ENCODE assay signal across 1 cellular context in the genomic region with DNA sequence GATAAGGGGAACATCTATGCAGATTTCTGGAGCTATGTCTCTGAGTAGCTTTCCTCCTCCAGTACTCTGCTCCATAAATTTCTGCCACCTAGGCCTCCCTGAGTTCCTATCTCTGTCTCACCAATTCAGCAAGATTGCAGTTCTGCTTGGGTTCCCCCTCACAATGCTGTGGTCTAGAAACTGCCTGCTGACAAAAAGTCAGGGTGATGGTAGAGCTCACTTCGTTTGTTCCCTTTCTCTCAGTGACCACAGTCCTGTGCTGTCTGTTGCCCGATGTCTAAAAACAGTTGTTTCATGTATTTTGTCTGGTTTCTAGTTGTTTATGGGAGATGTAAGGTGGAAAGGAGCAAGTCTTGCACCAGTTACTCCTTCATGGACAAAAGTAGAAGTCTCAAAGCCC.
TF ChIP-seq lines count a peak whose summit lies in the region.

No MANE protein-coding gene starts in this region.

TF ChIP-seq in GM12878, 131 proteins besides CTCF, POLR2A, EP300 and RAD21 (continued from another document and continues in another):
- TF ChIP-seq, protein P1, sequence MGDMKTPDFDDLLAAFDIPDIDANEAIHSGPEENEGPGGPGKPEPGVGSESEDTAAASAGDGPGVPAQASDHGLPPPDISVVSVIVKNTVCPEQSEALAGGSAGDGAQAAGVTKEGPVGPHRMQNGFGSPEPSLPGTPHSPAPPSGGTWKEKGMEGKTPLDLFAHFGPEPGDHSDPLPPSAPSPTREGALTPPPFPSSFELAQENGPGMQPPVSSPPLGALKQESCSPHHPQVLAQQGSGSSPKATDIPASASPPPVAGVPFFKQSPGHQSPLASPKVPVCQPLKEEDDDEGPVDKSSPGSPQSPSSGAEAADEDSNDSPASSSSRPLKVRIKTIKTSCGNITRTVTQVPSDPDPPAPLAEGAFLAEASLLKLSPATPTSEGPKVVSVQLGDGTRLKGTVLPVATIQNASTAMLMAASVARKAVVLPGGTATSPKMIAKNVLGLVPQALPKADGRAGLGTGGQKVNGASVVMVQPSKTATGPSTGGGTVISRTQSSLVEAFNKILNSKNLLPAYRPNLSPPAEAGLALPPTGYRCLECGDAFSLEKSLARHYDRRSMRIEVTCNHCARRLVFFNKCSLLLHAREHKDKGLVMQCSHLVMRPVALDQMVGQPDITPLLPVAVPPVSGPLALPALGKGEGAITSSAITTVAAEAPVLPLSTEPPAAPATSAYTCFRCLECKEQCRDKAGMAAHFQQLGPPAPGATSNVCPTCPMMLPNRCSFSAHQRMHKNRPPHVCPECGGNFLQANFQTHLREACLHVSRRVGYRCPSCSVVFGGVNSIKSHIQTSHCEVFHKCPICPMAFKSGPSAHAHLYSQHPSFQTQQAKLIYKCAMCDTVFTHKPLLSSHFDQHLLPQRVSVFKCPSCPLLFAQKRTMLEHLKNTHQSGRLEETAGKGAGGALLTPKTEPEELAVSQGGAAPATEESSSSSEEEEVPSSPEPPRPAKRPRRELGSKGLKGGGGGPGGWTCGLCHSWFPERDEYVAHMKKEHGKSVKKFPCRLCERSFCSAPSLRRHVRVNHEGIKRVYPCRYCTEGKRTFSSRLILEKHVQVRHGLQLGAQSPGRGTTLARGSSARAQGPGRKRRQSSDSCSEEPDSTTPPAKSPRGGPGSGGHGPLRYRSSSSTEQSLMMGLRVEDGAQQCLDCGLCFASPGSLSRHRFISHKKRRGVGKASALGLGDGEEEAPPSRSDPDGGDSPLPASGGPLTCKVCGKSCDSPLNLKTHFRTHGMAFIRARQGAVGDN (IDR thresholded peaks at IDR 0.05): no peak
- TF ChIP-seq, protein P2, sequence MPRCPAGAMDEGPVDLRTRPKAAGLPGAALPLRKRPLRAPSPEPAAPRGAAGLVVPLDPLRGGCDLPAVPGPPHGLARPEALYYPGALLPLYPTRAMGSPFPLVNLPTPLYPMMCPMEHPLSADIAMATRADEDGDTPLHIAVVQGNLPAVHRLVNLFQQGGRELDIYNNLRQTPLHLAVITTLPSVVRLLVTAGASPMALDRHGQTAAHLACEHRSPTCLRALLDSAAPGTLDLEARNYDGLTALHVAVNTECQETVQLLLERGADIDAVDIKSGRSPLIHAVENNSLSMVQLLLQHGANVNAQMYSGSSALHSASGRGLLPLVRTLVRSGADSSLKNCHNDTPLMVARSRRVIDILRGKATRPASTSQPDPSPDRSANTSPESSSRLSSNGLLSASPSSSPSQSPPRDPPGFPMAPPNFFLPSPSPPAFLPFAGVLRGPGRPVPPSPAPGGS (IDR thresholded peaks at IDR 0.05; ENCODE audit: borderline replicate concordance, insufficient read depth, low read depth, low read length, poor library complexity, severe bottlenecking): no peak
- TF ChIP-seq RELA (IDR thresholded peaks at IDR 0.05; ENCODE audit: borderline replicate concordance, partially characterized antibody) (no peak), LARP7 (IDR thresholded peaks at IDR 0.05) (no peak), ZNF622 (IDR thresholded peaks at IDR 0.05) (no peak), DPF2 (IDR thresholded peaks at IDR 0.05) (no peak), ZNF217 (IDR thresholded peaks at IDR 0.05) (no peak), BHLHE40 (IDR thresholded peaks at IDR 0.05; ENCODE audit: borderline replicate concordance in 1 of 2, low read depth in 2 of 2, low read length in 1 of 2) (peak; percentile 23 to 41; a peak in 2 of 4 replicates), CHD2 (IDR thresholded peaks at IDR 0.05; ENCODE audit: borderline replicate concordance, low read depth, low read length) (no peak), SP1 (IDR thresholded peaks at IDR 0.05; ENCODE audit: low read depth, low read length) (no peak), CREB1 (IDR thresholded peaks at IDR 0.05; ENCODE audit: low read depth) (0 out of 2 replicates have a peak, but pooled peaks have one; percentile 27), ETV6 (conservative IDR thresholded peaks at IDR 0.05 in 1 of 2, IDR thresholded peaks at IDR 0.05 in 1 of 2; ENCODE audit: borderline replicate concordance in 1 of 2, low read depth in 1 of 2) (no peak), PML (IDR thresholded peaks at IDR 0.05; ENCODE audit: low read length) (no peak), NFXL1 (IDR thresholded peaks at IDR 0.05; ENCODE audit: borderline replicate concordance) (no peak), RAD51 (IDR thresholded peaks at IDR 0.05) (no peak), ZNF207 (IDR thresholded peaks at IDR 0.05; ENCODE audit: borderline replicate concordance) (no peak), RCOR1 (conservative IDR thresholded peaks at IDR 0.05; ENCODE audit: low read depth, low read length) (no peak)
- TF ChIP-seq, protein P3, sequence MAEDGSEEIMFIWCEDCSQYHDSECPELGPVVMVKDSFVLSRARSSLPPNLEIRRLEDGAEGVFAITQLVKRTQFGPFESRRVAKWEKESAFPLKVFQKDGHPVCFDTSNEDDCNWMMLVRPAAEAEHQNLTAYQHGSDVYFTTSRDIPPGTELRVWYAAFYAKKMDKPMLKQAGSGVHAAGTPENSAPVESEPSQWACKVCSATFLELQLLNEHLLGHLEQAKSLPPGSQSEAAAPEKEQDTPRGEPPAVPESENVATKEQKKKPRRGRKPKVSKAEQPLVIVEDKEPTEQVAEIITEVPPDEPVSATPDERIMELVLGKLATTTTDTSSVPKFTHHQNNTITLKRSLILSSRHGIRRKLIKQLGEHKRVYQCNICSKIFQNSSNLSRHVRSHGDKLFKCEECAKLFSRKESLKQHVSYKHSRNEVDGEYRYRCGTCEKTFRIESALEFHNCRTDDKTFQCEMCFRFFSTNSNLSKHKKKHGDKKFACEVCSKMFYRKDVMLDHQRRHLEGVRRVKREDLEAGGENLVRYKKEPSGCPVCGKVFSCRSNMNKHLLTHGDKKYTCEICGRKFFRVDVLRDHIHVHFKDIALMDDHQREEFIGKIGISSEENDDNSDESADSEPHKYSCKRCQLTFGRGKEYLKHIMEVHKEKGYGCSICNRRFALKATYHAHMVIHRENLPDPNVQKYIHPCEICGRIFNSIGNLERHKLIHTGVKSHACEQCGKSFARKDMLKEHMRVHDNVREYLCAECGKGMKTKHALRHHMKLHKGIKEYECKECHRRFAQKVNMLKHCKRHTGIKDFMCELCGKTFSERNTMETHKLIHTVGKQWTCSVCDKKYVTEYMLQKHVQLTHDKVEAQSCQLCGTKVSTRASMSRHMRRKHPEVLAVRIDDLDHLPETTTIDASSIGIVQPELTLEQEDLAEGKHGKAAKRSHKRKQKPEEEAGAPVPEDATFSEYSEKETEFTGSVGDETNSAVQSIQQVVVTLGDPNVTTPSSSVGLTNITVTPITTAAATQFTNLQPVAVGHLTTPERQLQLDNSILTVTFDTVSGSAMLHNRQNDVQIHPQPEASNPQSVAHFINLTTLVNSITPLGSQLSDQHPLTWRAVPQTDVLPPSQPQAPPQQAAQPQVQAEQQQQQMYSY (CRISPR knock-in tag; IDR thresholded peaks at IDR 0.05): no peak
- TF ChIP-seq, protein P4, sequence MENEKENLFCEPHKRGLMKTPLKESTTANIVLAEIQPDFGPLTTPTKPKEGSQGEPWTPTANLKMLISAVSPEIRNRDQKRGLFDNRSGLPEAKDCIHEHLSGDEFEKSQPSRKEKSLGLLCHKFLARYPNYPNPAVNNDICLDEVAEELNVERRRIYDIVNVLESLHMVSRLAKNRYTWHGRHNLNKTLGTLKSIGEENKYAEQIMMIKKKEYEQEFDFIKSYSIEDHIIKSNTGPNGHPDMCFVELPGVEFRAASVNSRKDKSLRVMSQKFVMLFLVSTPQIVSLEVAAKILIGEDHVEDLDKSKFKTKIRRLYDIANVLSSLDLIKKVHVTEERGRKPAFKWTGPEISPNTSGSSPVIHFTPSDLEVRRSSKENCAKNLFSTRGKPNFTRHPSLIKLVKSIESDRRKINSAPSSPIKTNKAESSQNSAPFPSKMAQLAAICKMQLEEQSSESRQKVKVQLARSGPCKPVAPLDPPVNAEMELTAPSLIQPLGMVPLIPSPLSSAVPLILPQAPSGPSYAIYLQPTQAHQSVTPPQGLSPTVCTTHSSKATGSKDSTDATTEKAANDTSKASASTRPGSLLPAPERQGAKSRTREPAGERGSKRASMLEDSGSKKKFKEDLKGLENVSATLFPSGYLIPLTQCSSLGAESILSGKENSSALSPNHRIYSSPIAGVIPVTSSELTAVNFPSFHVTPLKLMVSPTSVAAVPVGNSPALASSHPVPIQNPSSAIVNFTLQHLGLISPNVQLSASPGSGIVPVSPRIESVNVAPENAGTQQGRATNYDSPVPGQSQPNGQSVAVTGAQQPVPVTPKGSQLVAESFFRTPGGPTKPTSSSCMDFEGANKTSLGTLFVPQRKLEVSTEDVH (IDR thresholded peaks at IDR 0.05; ENCODE audit: low read depth, partially characterized antibody): no peak
- TF ChIP-seq, protein P5, sequence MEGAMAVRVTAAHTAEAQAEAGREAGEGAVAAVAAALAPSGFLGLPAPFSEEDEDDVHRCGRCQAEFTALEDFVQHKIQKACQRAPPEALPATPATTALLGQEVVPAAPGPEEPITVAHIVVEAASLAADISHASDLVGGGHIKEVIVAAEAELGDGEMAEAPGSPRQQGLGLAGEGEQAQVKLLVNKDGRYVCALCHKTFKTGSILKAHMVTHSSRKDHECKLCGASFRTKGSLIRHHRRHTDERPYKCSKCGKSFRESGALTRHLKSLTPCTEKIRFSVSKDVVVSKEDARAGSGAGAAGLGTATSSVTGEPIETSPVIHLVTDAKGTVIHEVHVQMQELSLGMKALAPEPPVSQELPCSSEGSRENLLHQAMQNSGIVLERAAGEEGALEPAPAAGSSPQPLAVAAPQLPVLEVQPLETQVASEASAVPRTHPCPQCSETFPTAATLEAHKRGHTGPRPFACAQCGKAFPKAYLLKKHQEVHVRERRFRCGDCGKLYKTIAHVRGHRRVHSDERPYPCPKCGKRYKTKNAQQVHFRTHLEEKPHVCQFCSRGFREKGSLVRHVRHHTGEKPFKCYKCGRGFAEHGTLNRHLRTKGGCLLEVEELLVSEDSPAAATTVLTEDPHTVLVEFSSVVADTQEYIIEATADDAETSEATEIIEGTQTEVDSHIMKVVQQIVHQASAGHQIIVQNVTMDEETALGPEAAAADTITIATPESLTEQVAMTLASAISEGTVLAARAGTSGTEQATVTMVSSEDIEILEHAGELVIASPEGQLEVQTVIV (IDR thresholded peaks at IDR 0.05; ENCODE audit: borderline replicate concordance, partially characterized antibody): no peak
- TF ChIP-seq, protein P6, sequence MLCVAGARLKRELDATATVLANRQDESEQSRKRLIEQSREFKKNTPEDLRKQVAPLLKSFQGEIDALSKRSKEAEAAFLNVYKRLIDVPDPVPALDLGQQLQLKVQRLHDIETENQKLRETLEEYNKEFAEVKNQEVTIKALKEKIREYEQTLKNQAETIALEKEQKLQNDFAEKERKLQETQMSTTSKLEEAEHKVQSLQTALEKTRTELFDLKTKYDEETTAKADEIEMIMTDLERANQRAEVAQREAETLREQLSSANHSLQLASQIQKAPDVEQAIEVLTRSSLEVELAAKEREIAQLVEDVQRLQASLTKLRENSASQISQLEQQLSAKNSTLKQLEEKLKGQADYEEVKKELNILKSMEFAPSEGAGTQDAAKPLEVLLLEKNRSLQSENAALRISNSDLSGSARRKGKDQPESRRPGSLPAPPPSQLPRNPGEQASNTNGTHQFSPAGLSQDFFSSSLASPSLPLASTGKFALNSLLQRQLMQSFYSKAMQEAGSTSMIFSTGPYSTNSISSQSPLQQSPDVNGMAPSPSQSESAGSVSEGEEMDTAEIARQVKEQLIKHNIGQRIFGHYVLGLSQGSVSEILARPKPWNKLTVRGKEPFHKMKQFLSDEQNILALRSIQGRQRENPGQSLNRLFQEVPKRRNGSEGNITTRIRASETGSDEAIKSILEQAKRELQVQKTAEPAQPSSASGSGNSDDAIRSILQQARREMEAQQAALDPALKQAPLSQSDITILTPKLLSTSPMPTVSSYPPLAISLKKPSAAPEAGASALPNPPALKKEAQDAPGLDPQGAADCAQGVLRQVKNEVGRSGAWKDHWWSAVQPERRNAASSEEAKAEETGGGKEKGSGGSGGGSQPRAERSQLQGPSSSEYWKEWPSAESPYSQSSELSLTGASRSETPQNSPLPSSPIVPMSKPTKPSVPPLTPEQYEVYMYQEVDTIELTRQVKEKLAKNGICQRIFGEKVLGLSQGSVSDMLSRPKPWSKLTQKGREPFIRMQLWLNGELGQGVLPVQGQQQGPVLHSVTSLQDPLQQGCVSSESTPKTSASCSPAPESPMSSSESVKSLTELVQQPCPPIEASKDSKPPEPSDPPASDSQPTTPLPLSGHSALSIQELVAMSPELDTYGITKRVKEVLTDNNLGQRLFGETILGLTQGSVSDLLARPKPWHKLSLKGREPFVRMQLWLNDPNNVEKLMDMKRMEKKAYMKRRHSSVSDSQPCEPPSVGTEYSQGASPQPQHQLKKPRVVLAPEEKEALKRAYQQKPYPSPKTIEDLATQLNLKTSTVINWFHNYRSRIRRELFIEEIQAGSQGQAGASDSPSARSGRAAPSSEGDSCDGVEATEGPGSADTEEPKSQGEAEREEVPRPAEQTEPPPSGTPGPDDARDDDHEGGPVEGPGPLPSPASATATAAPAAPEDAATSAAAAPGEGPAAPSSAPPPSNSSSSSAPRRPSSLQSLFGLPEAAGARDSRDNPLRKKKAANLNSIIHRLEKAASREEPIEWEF (IDR thresholded peaks at IDR 0.05; ENCODE audit: insufficient replicate concordance, low read depth, low read length): no peak
- TF ChIP-seq, protein P7, sequence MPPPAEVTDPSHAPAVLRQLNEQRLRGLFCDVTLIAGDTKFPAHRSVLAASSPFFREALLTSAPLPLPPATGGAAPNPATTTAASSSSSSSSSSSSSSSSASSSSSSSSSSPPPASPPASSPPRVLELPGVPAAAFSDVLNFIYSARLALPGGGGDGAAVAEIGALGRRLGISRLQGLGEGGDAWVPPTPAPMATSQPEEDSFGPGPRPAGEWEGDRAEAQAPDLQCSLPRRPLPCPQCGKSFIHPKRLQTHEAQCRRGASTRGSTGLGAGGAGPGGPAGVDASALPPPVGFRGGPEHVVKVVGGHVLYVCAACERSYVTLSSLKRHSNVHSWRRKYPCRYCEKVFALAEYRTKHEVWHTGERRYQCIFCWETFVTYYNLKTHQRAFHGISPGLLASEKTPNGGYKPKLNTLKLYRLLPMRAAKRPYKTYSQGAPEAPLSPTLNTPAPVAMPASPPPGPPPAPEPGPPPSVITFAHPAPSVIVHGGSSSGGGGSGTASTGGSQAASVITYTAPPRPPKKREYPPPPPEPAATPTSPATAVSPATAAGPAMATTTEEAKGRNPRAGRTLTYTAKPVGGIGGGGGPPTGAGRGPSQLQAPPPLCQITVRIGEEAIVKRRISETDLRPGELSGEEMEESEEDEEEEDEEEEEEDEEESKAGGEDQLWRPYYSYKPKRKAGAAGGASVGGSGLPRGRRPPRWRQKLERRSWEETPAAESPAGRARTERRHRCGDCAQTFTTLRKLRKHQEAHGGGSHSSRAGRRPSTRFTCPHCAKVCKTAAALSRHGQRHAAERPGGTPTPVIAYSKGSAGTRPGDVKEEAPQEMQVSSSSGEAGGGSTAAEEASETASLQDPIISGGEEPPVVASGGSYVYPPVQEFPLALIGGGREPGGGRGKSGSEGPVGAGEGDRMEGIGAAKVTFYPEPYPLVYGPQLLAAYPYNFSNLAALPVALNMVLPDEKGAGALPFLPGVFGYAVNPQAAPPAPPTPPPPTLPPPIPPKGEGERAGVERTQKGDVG (CRISPR knock-in tag; IDR thresholded peaks at IDR 0.05): no peak
